ENCODE assay signal across 15 cellular contexts in the genomic region with DNA sequence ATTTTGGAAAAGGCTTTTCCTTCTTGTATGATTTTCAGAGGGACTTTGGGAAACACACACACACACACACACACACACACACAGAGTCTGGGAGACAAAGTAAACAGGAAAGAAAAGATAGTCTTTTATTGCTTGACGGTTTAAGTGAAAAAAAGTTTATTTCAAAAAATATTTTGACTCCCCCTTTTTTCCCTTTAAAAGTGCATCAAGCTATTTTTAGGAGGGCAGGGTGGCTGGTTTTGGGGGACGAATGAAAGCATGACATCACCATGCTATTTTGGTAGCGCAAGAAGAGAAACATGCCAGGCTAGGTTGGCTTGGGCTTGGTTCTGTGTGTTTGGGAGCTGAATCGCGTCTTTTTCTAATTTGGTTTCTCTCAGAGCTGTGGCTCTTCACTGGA.
DNase-seq lines count a peak whose midpoint lies in the region; TF ChIP-seq lines count a peak whose summit lies in the region.
"Had no signal": no experiment of that assay in that cellular context is flagged by ENCODE, and none has a peak within 500 bp of the region (broad histone marks: within the 10 kb centered on the region; RNA-seq: fewer than 3 reads in every experiment).

No MANE protein-coding gene starts in this region.

- H3K4me1 Mint-ChIP-seq in progenitor cell of endocrine pancreas (ENCODE audit: low read depth), result peaks cover 53% of the 10 kb centered on the region
- H3K4me1 Mint-ChIP-seq: central memory CD8-positive, alpha-beta T cell had no signal

- H4K20me1 ChIP-seq in BLaER1 (no peaks in the 10 kb centered on the region), hepatocyte (ENCODE audit: insufficient read depth, poor library complexity, severe bottlenecking) (no peaks in the 10 kb centered on the region)

- peak overlapping the region; percentile 87 for H3K9ac ChIP-seq in BLaER1

- no peaks in the 10 kb centered on the region for H3K9me3 Mint-ChIP-seq in progenitor cell of endocrine pancreas (ENCODE audit: low read depth)
- H3K9me3 Mint-ChIP-seq: central memory CD8-positive, alpha-beta T cell had no signal

- H3K36me3 ChIP-seq in BLaER1 (no peaks in the 10 kb centered on the region), hepatocyte (replicated peaks; ENCODE audit: insufficient read depth, low read depth) (no peaks in the 10 kb centered on the region)
- H3K36me3 ChIP-seq: HAP-1 had no signal

- peak overlapping the region; percentile 91 for H3K4me2 ChIP-seq in BLaER1
- H3K4me2 ChIP-seq in hepatocyte, result peak overlapping the region; percentile 68

- TF ChIP-seq CTCF in coronary artery (IDR thresholded peaks at IDR 0.05), result no peak
- TF ChIP-seq CTCF in hepatocyte (IDR thresholded peaks at IDR 0.05; ENCODE audit: poor library complexity), result no peak
- no peak for TF ChIP-seq CTCF in progenitor cell of endocrine pancreas (IDR thresholded peaks at IDR 0.05; ENCODE audit: unreplicated experiment)

- H3K4me1 ChIP-seq in BLaER1 (peaks cover 95% of the 10 kb centered on the region), hepatocyte (ENCODE audit: insufficient read depth) (peaks cover 44% of the 10 kb centered on the region)

- peak overlapping the region; percentile 32 for H2AFZ ChIP-seq in hepatocyte

- H3K27ac Mint-ChIP-seq in progenitor cell of endocrine pancreas, result peak overlapping the region; percentile 97
- H3K27ac Mint-ChIP-seq: activated naive CD8-positive, alpha-beta T cell; CD4-positive, CD25-positive, alpha-beta regulatory T cell had no signal

- H3K79me2 ChIP-seq in hepatocyte, result no peaks in the 10 kb centered on the region

- H3K27me3 ChIP-seq in BLaER1 (no peaks in the 10 kb centered on the region), hepatocyte (no peaks in the 10 kb centered on the region)

- WGBS in hepatocyte (ENCODE audit: low lambda C conversion rate, missing lambda C conversion rate), result 35% methylated on average over 5 of the region's 5 CpGs

- peak overlapping the region; percentile 96 for H3K27ac ChIP-seq in BLaER1
- H3K27ac ChIP-seq in coronary artery, result peak overlapping the region; percentile 70 to 74
- peak overlapping the region; percentile 75 for H3K27ac ChIP-seq in hepatocyte

- H3K9me3 ChIP-seq in BLaER1, result peaks cover 15% of the 10 kb centered on the region; the same call in 1 of the 2 replicates
- H3K9me3 ChIP-seq in hepatocyte (ENCODE audit: low read depth), result no peaks in the 10 kb centered on the region
- H3K9me3 ChIP-seq: HAP-1 had no signal

- H3K27me3 Mint-ChIP-seq in progenitor cell of endocrine pancreas, result no peaks in the 10 kb centered on the region

- no peaks in the 10 kb centered on the region for H3K9me2 ChIP-seq in hepatocyte (replicated peaks; ENCODE audit: insufficient read depth)

- H3K4me3 ChIP-seq in BLaER1 (peak overlapping the region; percentile 57), coronary artery (peak overlapping the region; percentile 50), hepatocyte (no peak overlapping the region)
- H3K4me3 ChIP-seq: HAP-1 had no signal

- no peak for DNase-seq in coronary artery (ENCODE audit: low spot score)
- no peak for DNase-seq in hepatocyte (ENCODE audit: low spot score)
- DNase-seq in progenitor cell of endocrine pancreas (ENCODE audit: low spot score, unreplicated experiment), result no peak
- DNase-seq in AG20443 (ENCODE audit: low spot score), result no peak
- DNase-seq in NCI-H345 (lab: John Stamatoyannopoulos, UW), result no peak
- DNase-seq in activated T-cell treated with anti-CD3 and anti-CD28 coated beads, Interleukin-2, amount 50 U/mL, for 48 hours, result no peak
- DNase-seq in NCI-H1436 treated with DMSO at 0.1 percent for 48 hours (lab: John Stamatoyannopoulos, UW), result no peak
- DNase-seq: activated CD4-positive, alpha-beta T cell treated with anti-CD3 and anti-CD28 coated beads for 1 hour; activated CD8-positive, alpha-beta memory T cell treated with anti-CD3 and anti-CD28 coated beads, Interleukin-2, amount 50 U/mL, for 48 hours; CD4-positive, CD25-positive, alpha-beta regulatory T cell; NCI-H2029 treated with DMSO at 0.1 percent for 48 hours had no signal

- H3K36me3 Mint-ChIP-seq in progenitor cell of endocrine pancreas (ENCODE audit: insufficient read depth), result no peaks in the 10 kb centered on the region
- H3K36me3 Mint-ChIP-seq: activated naive CD8-positive, alpha-beta T cell; CD4-positive, CD25-positive, alpha-beta regulatory T cell had no signal

- H3K4me3 Mint-ChIP-seq in progenitor cell of endocrine pancreas (ENCODE audit: low read depth), result peak overlapping the region; percentile 18
- H3K4me3 Mint-ChIP-seq: activated naive CD8-positive, alpha-beta T cell; CD4-positive, CD25-positive, alpha-beta regulatory T cell; central memory CD8-positive, alpha-beta T cell had no signal
